Comparison of ENCODE assay signal across 11 cellular contexts in the genomic region with DNA sequence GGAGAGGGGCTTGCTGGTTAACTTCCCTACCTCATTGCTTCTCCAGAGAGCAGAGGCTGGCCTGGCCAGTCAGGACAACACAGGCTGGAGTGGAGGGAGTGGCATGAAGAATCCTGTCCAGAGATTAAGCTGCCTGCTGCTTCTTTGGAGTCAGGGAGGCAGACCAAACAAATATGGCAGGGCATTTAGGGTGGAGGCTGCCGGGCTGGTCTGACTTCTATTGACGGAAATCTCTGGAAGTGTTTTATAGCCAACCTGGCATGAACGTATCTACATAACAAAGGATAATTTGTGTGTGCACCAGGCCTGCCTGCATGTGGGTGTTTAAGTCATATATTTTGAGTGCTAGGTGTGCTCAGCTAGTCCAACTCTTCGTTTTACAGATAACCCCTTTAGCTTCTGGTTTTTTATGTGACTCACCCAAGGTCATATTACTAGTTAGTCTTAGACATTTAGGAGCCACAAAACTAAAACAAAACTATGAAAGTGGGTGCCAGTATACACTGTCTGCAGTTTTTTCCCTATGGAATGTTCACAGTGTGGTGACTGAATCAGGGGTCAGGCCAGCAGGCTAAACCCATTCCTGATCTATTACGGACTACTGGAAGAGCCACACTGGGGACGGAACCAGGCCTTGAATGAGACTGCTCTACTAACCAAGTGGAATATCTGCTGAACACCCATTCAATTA. TPM values are rescaled to one million over a fixed set of nuclear protein-coding genes. Genes with fewer than 3 reads are reported as not detected.
A peak's percentile ranks its signal among the peaks of the same experiment; 100 is the strongest.
DNase-seq lines count a peak whose midpoint lies in the region; ATAC-seq and TF ChIP-seq lines count a peak whose summit lies in the region.
"Had no signal": no experiment of that assay in that cellular context is flagged by ENCODE, and none has a peak within 500 bp of the region (broad histone marks: within the 10 kb centered on the region; RNA-seq: fewer than 3 reads in every experiment).

No MANE protein-coding gene starts in this region.

- peaks cover 72% of the 10 kb centered on the region for H3K4me1 Mint-ChIP-seq in stimulated activated effector memory CD8-positive, alpha-beta T cell treated with anti-CD3 and anti-CD28 coated beads, Interleukin-12 subunit alpha, Interleukin-12 subunit beta, amount 100 ng/mL, for 72 hours

- H4K20me1 ChIP-seq in Karpas-422 (ENCODE audit: insufficient read depth, low read depth, low read length), result no peaks in the 10 kb centered on the region; the same call in 1 of the 2 replicates

- H3K4me1 ChIP-seq in Peyer's patch (peaks cover 0 to 27% (median 11%) of the 10 kb centered on the region in 4 donors), Karpas-422 (ENCODE audit: low read length) (peaks cover 19% of the 10 kb centered on the region)

- TF ChIP-seq POLR2A in Peyer's patch (IDR thresholded peaks at IDR 0.05), result no peak

- no peak overlapping the region for H3K9ac ChIP-seq in Karpas-422 (ENCODE audit: low read length)

- no peak for TF ChIP-seq CTCF in Peyer's patch (IDR thresholded peaks at IDR 0.05)

- no peaks in the 10 kb centered on the region for H3K9me3 ChIP-seq in Peyer's patch
- no peaks in the 10 kb centered on the region for H3K9me3 ChIP-seq in Karpas-422 (ENCODE audit: low read length)
- H3K9me3 ChIP-seq: tibial artery had no signal

- peak; percentile 41; the same call in 2 of the 3 replicates for ATAC-seq in SK-N-SH treated with all-trans-retinoic acid at 6 μM for 48 hours
- ATAC-seq in stimulated activated effector memory CD8-positive, alpha-beta T cell treated with anti-CD3 and anti-CD28 coated beads, Interleukin-12 subunit alpha, Interleukin-12 subunit beta, amount 100 ng/mL, for 72 hours, result peak; percentile 62
- no peak for ATAC-seq in GM18907 (IDR thresholded peaks at IDR 0.05; ENCODE audit: unreplicated experiment)
- ATAC-seq: left cardiac atrium had no signal

- peak overlapping the region; percentile 79 for H3K27ac Mint-ChIP-seq in stimulated activated effector memory CD8-positive, alpha-beta T cell treated with anti-CD3 and anti-CD28 coated beads, Interleukin-12 subunit alpha, Interleukin-12 subunit beta, amount 100 ng/mL, for 72 hours
- H3K27ac Mint-ChIP-seq: activated naive CD4-positive, alpha-beta T cell treated with anti-CD3 and anti-CD28 coated beads, Interleukin-2, amount 50 U/mL, for 24 hours had no signal

- H3K4me3 Mint-ChIP-seq in stimulated activated effector memory CD8-positive, alpha-beta T cell treated with anti-CD3 and anti-CD28 coated beads, Interleukin-12 subunit alpha, Interleukin-12 subunit beta, amount 100 ng/mL, for 72 hours, result peak overlapping the region; percentile 26
- H3K4me3 Mint-ChIP-seq: activated naive CD4-positive, alpha-beta T cell treated with anti-CD3 and anti-CD28 coated beads, Interleukin-2, amount 50 U/mL, for 24 hours had no signal

- no peaks in the 10 kb centered on the region for H3K27me3 ChIP-seq in Peyer's patch
- H3K27me3 ChIP-seq in Karpas-422 (ENCODE audit: low read length), result no peaks in the 10 kb centered on the region
- H3K27me3 ChIP-seq: tibial artery had no signal

- H3K36me3 Mint-ChIP-seq in stimulated activated effector memory CD8-positive, alpha-beta T cell treated with anti-CD3 and anti-CD28 coated beads, Interleukin-12 subunit alpha, Interleukin-12 subunit beta, amount 100 ng/mL, for 72 hours, result peaks cover 52% of the 10 kb centered on the region

- no peaks in the 10 kb centered on the region for H3K9me3 Mint-ChIP-seq in stimulated activated effector memory CD8-positive, alpha-beta T cell treated with anti-CD3 and anti-CD28 coated beads, Interleukin-12 subunit alpha, Interleukin-12 subunit beta, amount 100 ng/mL, for 72 hours
- H3K9me3 Mint-ChIP-seq: activated naive CD4-positive, alpha-beta T cell treated with anti-CD3 and anti-CD28 coated beads, Interleukin-2, amount 50 U/mL, for 24 hours had no signal

- H3K79me2 ChIP-seq in Karpas-422 (ENCODE audit: low read length), result peaks cover 80% of the 10 kb centered on the region

- H3K4me3 ChIP-seq in Peyer's patch, result no peak overlapping the region
- H3K4me3 ChIP-seq in Karpas-422 (ENCODE audit: low read length), result no peak overlapping the region
- H3K4me3 ChIP-seq: tibial artery had no signal

- H2AFZ ChIP-seq in Karpas-422 (ENCODE audit: low read length), result no peak overlapping the region

- no peaks in the 10 kb centered on the region for H3K9me2 ChIP-seq in Karpas-422 (replicated peaks; ENCODE audit: insufficient read depth, low read length)

- peaks cover 0 to 7% (median 0%) of the 10 kb centered on the region in 3 donors for H3K36me3 ChIP-seq in Peyer's patch
- no peaks in the 10 kb centered on the region for H3K36me3 ChIP-seq in Karpas-422 (ENCODE audit: insufficient read depth, low read length)

- no peak overlapping the region for H3K27ac ChIP-seq in Peyer's patch
- H3K27ac ChIP-seq in Karpas-422 (ENCODE audit: low read length), result no peak overlapping the region
- H3K27ac ChIP-seq: tibial artery had no signal

- DNase-seq in GM03348 (ENCODE audit: low spot score) (peak; percentile 70), fibroblast of peridontal ligament (ENCODE audit: extremely low read depth) (peak; percentile 82), Peyer's patch (no peak), Karpas-422 (no peak), occipital lobe (lab: John Stamatoyannopoulos, UW) (no peak)
- peak in 1 of 2 donors; percentile 48 for DNase-seq in stimulated activated effector memory CD8-positive, alpha-beta T cell treated with anti-CD3 and anti-CD28 coated beads, Interleukin-12 subunit alpha, Interleukin-12 subunit beta, amount 100 ng/mL, for 72 hours (ENCODE audit: low spot score in 2 of 2)
- DNase-seq: left cardiac atrium, tibial artery had no signal

- H3K4me2 ChIP-seq in Karpas-422 (ENCODE audit: low read depth, low read length, poor library complexity, severe bottlenecking), result no peak overlapping the region

TF ChIP-seq in SK-N-SH treated with all-trans-retinoic acid at 6 μM for 48 hours, 23 proteins besides CTCF, POLR2A, EP300 and RAD21:
- TF ChIP-seq ZNF70 (CRISPR knock-in tag; IDR thresholded peaks at IDR 0.05) (no peak), ZC3H10 (CRISPR knock-in tag; IDR thresholded peaks at IDR 0.05) (no peak), ISL1 (CRISPR knock-in tag; IDR thresholded peaks at IDR 0.05) (no peak), TCF4 (CRISPR knock-in tag; IDR thresholded peaks at IDR 0.05; ENCODE audit: borderline replicate concordance) (no peak), PPARA (CRISPR knock-in tag; IDR thresholded peaks at IDR 0.05; ENCODE audit: borderline replicate concordance) (no peak), ZFP3 (CRISPR knock-in tag; IDR thresholded peaks at IDR 0.05) (no peak), RARB (CRISPR knock-in tag; IDR thresholded peaks at IDR 0.05) (no peak), GLIS3 (CRISPR knock-in tag; IDR thresholded peaks at IDR 0.05) (no peak), ZFP30 (CRISPR knock-in tag; IDR thresholded peaks at IDR 0.05) (no peak), CSDC2 (CRISPR knock-in tag; IDR thresholded peaks at IDR 0.05) (no peak), OSR1 (CRISPR knock-in tag; IDR thresholded peaks at IDR 0.05) (no peak), ESRRG (CRISPR knock-in tag; IDR thresholded peaks at IDR 0.05) (no peak), BACH2 (CRISPR knock-in tag; IDR thresholded peaks at IDR 0.05; ENCODE audit: borderline replicate concordance) (no peak), SNAI2 (CRISPR knock-in tag; IDR thresholded peaks at IDR 0.05) (no peak), ZNF8 (CRISPR knock-in tag; IDR thresholded peaks at IDR 0.05) (no peak), ZNF565 (CRISPR knock-in tag; conservative IDR thresholded peaks at IDR 0.05; ENCODE audit: low read depth) (no peak)
- TF ChIP-seq, protein P1, sequence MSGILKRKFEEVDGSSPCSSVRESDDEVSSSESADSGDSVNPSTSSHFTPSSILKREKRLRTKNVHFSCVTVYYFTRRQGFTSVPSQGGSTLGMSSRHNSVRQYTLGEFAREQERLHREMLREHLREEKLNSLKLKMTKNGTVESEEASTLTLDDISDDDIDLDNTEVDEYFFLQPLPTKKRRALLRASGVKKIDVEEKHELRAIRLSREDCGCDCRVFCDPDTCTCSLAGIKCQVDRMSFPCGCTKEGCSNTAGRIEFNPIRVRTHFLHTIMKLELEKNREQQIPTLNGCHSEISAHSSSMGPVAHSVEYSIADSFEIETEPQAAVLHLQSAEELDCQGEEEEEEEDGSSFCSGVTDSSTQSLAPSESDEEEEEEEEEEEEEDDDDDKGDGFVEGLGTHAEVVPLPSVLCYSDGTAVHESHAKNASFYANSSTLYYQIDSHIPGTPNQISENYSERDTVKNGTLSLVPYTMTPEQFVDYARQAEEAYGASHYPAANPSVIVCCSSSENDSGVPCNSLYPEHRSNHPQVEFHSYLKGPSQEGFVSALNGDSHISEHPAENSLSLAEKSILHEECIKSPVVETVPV (CRISPR knock-in tag; IDR thresholded peaks at IDR 0.05), result no peak
- TF ChIP-seq, protein P2, sequence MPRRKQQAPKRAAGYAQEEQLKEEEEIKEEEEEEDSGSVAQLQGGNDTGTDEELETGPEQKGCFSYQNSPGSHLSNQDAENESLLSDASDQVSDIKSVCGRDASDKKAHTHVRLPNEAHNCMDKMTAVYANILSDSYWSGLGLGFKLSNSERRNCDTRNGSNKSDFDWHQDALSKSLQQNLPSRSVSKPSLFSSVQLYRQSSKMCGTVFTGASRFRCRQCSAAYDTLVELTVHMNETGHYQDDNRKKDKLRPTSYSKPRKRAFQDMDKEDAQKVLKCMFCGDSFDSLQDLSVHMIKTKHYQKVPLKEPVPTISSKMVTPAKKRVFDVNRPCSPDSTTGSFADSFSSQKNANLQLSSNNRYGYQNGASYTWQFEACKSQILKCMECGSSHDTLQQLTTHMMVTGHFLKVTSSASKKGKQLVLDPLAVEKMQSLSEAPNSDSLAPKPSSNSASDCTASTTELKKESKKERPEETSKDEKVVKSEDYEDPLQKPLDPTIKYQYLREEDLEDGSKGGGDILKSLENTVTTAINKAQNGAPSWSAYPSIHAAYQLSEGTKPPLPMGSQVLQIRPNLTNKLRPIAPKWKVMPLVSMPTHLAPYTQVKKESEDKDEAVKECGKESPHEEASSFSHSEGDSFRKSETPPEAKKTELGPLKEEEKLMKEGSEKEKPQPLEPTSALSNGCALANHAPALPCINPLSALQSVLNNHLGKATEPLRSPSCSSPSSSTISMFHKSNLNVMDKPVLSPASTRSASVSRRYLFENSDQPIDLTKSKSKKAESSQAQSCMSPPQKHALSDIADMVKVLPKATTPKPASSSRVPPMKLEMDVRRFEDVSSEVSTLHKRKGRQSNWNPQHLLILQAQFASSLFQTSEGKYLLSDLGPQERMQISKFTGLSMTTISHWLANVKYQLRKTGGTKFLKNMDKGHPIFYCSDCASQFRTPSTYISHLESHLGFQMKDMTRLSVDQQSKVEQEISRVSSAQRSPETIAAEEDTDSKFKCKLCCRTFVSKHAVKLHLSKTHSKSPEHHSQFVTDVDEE (CRISPR knock-in tag; IDR thresholded peaks at IDR 0.05), result no peak

RNA-seq across cellular contexts. Expression of a gene that starts 5.5 kb away (rescaled TPM):
- total RNA-seq in Peyer's patch, result 10 to 100 TPM; 62.7 to 80.1 (median 71.3) TPM
- 31.1 and 63.4 TPM in 2 replicates for total RNA-seq in Karpas-422 (2014; rRNA removed; shearing (Covaris generic); ENCODE audit: low replicate concordance)
- total RNA-seq in occipital lobe, result 25.3 TPM

Comparison
In these comparisons a context has a peak if more than half of its experiments do, and no peak if none do; other contexts are left out.
1. DNase-seq: peak in GM03348 (single experiment) and fibroblast of peridontal ligament (single experiment); none in Peyer's patch (0 of 3), Karpas-422 (single experiment) and occipital lobe (single experiment).